ENCODE assay signal across 37 cellular contexts in the genomic region with DNA sequence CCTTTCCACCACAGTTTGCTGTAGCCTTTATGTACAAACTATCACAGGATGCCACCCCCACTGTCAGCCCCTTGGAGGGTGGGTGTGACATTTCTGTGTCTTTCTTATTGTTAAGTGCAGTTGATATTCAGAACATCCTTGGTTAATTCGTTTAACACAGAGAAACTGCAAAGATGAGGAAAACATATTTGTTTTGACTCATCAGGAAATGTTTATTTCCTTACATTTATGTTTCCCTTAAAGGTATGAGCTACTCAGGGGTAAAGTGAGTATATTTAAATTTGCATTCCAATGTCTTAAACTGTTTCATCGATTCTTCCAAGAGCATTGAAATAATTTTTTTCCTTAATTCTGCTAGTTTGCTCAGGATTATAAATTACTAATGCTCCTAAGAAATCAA.
"Had no signal": no experiment of that assay in that cellular context is flagged by ENCODE, and none has a peak within 500 bp of the region (broad histone marks: within the 10 kb centered on the region; RNA-seq: fewer than 3 reads in every experiment).

No MANE protein-coding gene starts in this region.

- DNase-seq: activated B cell treated with CpG ODN at 0.5 μM for 24 hours; activated CD4-positive, alpha-beta memory T cell treated with anti-CD3 and anti-CD28 coated beads for 36 hours; activated CD4-positive, alpha-beta T cell treated with anti-CD3 and anti-CD28 coated beads for 4 hours; activated CD4-positive, alpha-beta T cell treated with anti-CD3 and anti-CD28 coated beads, Interleukin-2, amount 10 ng/mL, durations not matched to agents 24 days and 14 days; activated CD4-positive, alpha-beta T cell treated with anti-CD3 and anti-CD28 coated beads, Interleukin-2, amount 50 U/mL, for 1 hour; activated CD4-positive, alpha-beta T cell treated with anti-CD3 and anti-CD28 coated beads, Interleukin-2, amount 50 U/mL, for 4 hours; activated CD4-positive, CD25-positive, alpha-beta regulatory T cell treated with anti-CD3 and anti-CD28 coated beads, Interleukin-2, amount 50 U/mL, for 72 hours; activated CD8-positive, alpha-beta memory T cell treated with anti-CD3 and anti-CD28 coated beads, Interleukin-2, amount 50 U/mL, for 4 hours; activated CD8-positive, alpha-beta T cell treated with anti-CD3 and anti-CD28 coated beads for 36 hours; activated effector memory CD4-positive, alpha-beta T cell treated with anti-CD3 and anti-CD28 coated beads, Interleukin-2, amount 50 U/mL, for 16 hours; activated gamma-delta T cell treated with Interleukin-2 at 50 U/mL for 16 hours; activated naive CD4-positive, alpha-beta T cell; activated naive CD4-positive, alpha-beta T cell treated with anti-CD3 and anti-CD28 coated beads for 36 hours; activated naive CD4-positive, alpha-beta T cell treated with anti-CD3 and anti-CD28 coated beads, Interleukin-2, amount 50 U/mL, for 16 hours; activated naive CD8-positive, alpha-beta T cell treated with anti-CD3 and anti-CD28 coated beads for 36 hours; activated T-cell treated with anti-CD3 and anti-CD28 coated beads for 4 hours; activated T-cell treated with anti-CD3 and anti-CD28 coated beads, Interleukin-2, amount 50 U/mL, for 1 hour; activated T-cell treated with anti-CD3 and anti-CD28 coated beads, Interleukin-2, amount 50 U/mL, for 4 hours; activated T-cell treated with anti-CD3 and anti-CD28 coated beads, Interleukin-2, amount 50 U/mL, for 72 hours; adrenal gland; amniotic stem cell; aorta; body of pancreas; brain microvascular endothelial cell; caudate nucleus; cerebellar nuclear complex; T-helper 17 cell; T-helper 9 cell had no signal

- H3K4me1 Mint-ChIP-seq: activated B cell treated with CpG ODN at 0.5 μM for 24 hours; activated CD4-positive, alpha-beta T cell treated with anti-CD3 and anti-CD28 coated beads, Interleukin-2, amount 10 ng/mL, durations not matched to agents 24 days and 14 days; activated naive CD8-positive, alpha-beta T cell treated with anti-CD3 and anti-CD28 coated beads for 36 hours; activated T-helper 17 cell treated with anti-CD3 and anti-CD28 coated beads, Interleukin-2, amount 50 U/mL, for 72 hours; central memory CD8-positive, alpha-beta T cell; T-helper 17 cell had no signal

- H3K27me3 Mint-ChIP-seq: activated CD4-positive, alpha-beta memory T cell treated with anti-CD3 and anti-CD28 coated beads for 36 hours; activated CD4-positive, alpha-beta T cell treated with anti-CD3 and anti-CD28 coated beads, Interleukin-2, amount 10 ng/mL, durations not matched to agents 24 days and 14 days; central memory CD8-positive, alpha-beta T cell; T-helper 17 cell had no signal

- H3K4me3 Mint-ChIP-seq: activated B cell treated with CpG ODN at 0.5 μM for 24 hours; activated CD4-positive, alpha-beta memory T cell treated with anti-CD3 and anti-CD28 coated beads for 36 hours; activated CD4-positive, alpha-beta T cell treated with anti-CD3 and anti-CD28 coated beads, Interleukin-2, amount 10 ng/mL, durations not matched to agents 24 days and 14 days; activated CD8-positive, alpha-beta T cell treated with anti-CD3 and anti-CD28 coated beads for 36 hours; activated naive CD4-positive, alpha-beta T cell treated with anti-CD3 and anti-CD28 coated beads for 36 hours; activated naive CD8-positive, alpha-beta T cell treated with anti-CD3 and anti-CD28 coated beads for 36 hours; activated T-cell treated with anti-CD3 and anti-CD28 coated beads, Interleukin-2, amount 50 U/mL, for 4 hours; activated T-cell treated with anti-CD3 and anti-CD28 coated beads, Interleukin-2, amount 50 U/mL, for 72 hours; activated T-helper 1 cell treated with anti-CD3 and anti-CD28 coated beads, Interleukin-12 subunit alpha, Interleukin-12 subunit beta, Interleukin-2, Interleukin-4 antibody, amounts not matched to agents 30 ng/mL and 10 ng/mL and 1 ng/mL, durations not matched to agents 14 hours and 24 hours and 36 hours; activated T-helper 17 cell treated with anti-CD3 and anti-CD28 coated beads, Interleukin-2, amount 50 U/mL, for 72 hours; central memory CD8-positive, alpha-beta T cell; T-helper 17 cell had no signal

- H3K36me3 ChIP-seq: adrenal gland, brain microvascular endothelial cell, breast epithelium, cardiac muscle cell had no signal

- ATAC-seq: activated CD8-positive, alpha-beta T cell treated with anti-CD3 and anti-CD28 coated beads for 36 hours; activated naive CD4-positive, alpha-beta T cell treated with anti-CD3 and anti-CD28 coated beads, Interleukin-2, amount 50 U/mL, for 72 hours; activated T-cell treated with anti-CD3 and anti-CD28 coated beads, Interleukin-2, amount 50 U/mL, for 4 hours; activated T-cell treated with anti-CD3 and anti-CD28 coated beads, Interleukin-2, amount 50 U/mL, for 72 hours; activated T-helper 17 cell treated with anti-CD3 and anti-CD28 coated beads, Interleukin-2, amount 50 U/mL, for 72 hours; body of pancreas; T-helper 17 cell had no signal

- H3K27ac Mint-ChIP-seq: activated B cell treated with CpG ODN at 0.5 μM for 24 hours; activated CD4-positive, alpha-beta memory T cell treated with anti-CD3 and anti-CD28 coated beads for 36 hours; activated CD4-positive, alpha-beta T cell treated with anti-CD3 and anti-CD28 coated beads, Interleukin-2, amount 10 ng/mL, durations not matched to agents 24 days and 14 days; activated CD8-positive, alpha-beta T cell treated with anti-CD3 and anti-CD28 coated beads for 36 hours; activated naive CD4-positive, alpha-beta T cell treated with anti-CD3 and anti-CD28 coated beads for 36 hours; activated naive CD4-positive, alpha-beta T cell treated with anti-CD3 and anti-CD28 coated beads, Interleukin-2, amount 50 U/mL, for 72 hours; activated naive CD8-positive, alpha-beta T cell treated with anti-CD3 and anti-CD28 coated beads for 36 hours; activated T-cell treated with anti-CD3 and anti-CD28 coated beads, Interleukin-2, amount 50 U/mL, for 72 hours; activated T-helper 1 cell treated with anti-CD3 and anti-CD28 coated beads, Interleukin-12 subunit alpha, Interleukin-12 subunit beta, Interleukin-2, Interleukin-4 antibody, amounts not matched to agents 30 ng/mL and 10 ng/mL and 1 ng/mL, durations not matched to agents 14 hours and 24 hours and 36 hours; activated T-helper 17 cell treated with anti-CD3 and anti-CD28 coated beads, Interleukin-2, amount 50 U/mL, for 72 hours; T-helper 17 cell had no signal

- H3K4me1 ChIP-seq: adrenal gland, breast epithelium had no signal

- FAIRE-seq: astrocyte, TTC549 had no signal

- H3K9me3 Mint-ChIP-seq: activated B cell treated with CpG ODN at 0.5 μM for 24 hours; activated CD4-positive, alpha-beta T cell treated with anti-CD3 and anti-CD28 coated beads, Interleukin-2, amount 10 ng/mL, durations not matched to agents 24 days and 14 days; activated naive CD4-positive, alpha-beta T cell treated with anti-CD3 and anti-CD28 coated beads for 36 hours; activated naive CD8-positive, alpha-beta T cell treated with anti-CD3 and anti-CD28 coated beads for 36 hours; activated T-cell treated with anti-CD3 and anti-CD28 coated beads, Interleukin-2, amount 50 U/mL, for 4 hours; activated T-helper 1 cell treated with anti-CD3 and anti-CD28 coated beads, Interleukin-12 subunit alpha, Interleukin-12 subunit beta, Interleukin-2, Interleukin-4 antibody, amounts not matched to agents 30 ng/mL and 10 ng/mL and 1 ng/mL, durations not matched to agents 14 hours and 24 hours and 36 hours; central memory CD8-positive, alpha-beta T cell had no signal

- H3K4me3 ChIP-seq: adrenal gland, body of pancreas, breast epithelium, cardiac muscle cell had no signal

- H3K9me3 ChIP-seq: adrenal gland, breast epithelium had no signal

- H3K27ac ChIP-seq: adrenal gland, body of pancreas, brain microvascular endothelial cell, breast epithelium, cardiac muscle cell, VCaP had no signal

- H3K36me3 Mint-ChIP-seq: activated CD4-positive, alpha-beta memory T cell treated with anti-CD3 and anti-CD28 coated beads for 36 hours; activated naive CD4-positive, alpha-beta T cell treated with anti-CD3 and anti-CD28 coated beads, Interleukin-2, amount 50 U/mL, for 72 hours; activated naive CD8-positive, alpha-beta T cell treated with anti-CD3 and anti-CD28 coated beads for 36 hours had no signal

- H3K27me3 ChIP-seq: adrenal gland, body of pancreas, brain microvascular endothelial cell, breast epithelium, cardiac muscle cell had no signal
